1 cellular context compared by ENCODE assay signal in genomic region chr13:113220141-113220598, GRCh38.
TF ChIP-seq lines count a peak whose summit lies in the region.

No MANE protein-coding gene starts in this region.

TF ChIP-seq in HepG2, 621 proteins besides CTCF, POLR2A, EP300 and RAD21 (continued from another document and continues in another):
- TF ChIP-seq ZBTB34 (CRISPR knock-in tag; IDR thresholded peaks at IDR 0.05) (no peak), SMYD3 (CRISPR knock-in tag; IDR thresholded peaks at IDR 0.05) (no peak), ZUFSP (CRISPR knock-in tag; IDR thresholded peaks at IDR 0.05; ENCODE audit: borderline replicate concordance) (no peak), ZNF850 (CRISPR knock-in tag; conservative IDR thresholded peaks at IDR 0.05) (no peak), TOE1 (CRISPR knock-in tag; IDR thresholded peaks at IDR 0.05) (no peak), IRF1 (CRISPR knock-in tag; IDR thresholded peaks at IDR 0.05; ENCODE audit: low read depth) (no peak), USF2 (IDR thresholded peaks at IDR 0.05; ENCODE audit: low read depth, low read length) (peak; percentile 42; the same call in 1 of the 2 replicates), USF2 (CRISPR knock-in tag; IDR thresholded peaks at IDR 0.05; ENCODE audit: borderline replicate concordance) (peak; percentile 67; the same call in 1 of the 2 replicates), MEIS2 (CRISPR knock-in tag; IDR thresholded peaks at IDR 0.05) (0 out of 2 replicates have a peak, but pooled peaks have one; percentile 49), ZZZ3 (CRISPR knock-in tag; IDR thresholded peaks at IDR 0.05; ENCODE audit: borderline replicate concordance) (no peak), ZFP1 (CRISPR knock-in tag; IDR thresholded peaks at IDR 0.05) (peak; percentile 47; the same call in 1 of the 2 replicates), ZNF335 (CRISPR knock-in tag; IDR thresholded peaks at IDR 0.05) (no peak), CREM (IDR thresholded peaks at IDR 0.05) (no peak), CREM (CRISPR knock-in tag; IDR thresholded peaks at IDR 0.05) (no peak), ZNF17 (CRISPR knock-in tag; IDR thresholded peaks at IDR 0.05) (no peak), PCBP1 (IDR thresholded peaks at IDR 0.05; ENCODE audit: borderline replicate concordance, low read depth, low read length) (no peak), NFAT5 (CRISPR knock-in tag; IDR thresholded peaks at IDR 0.05) (no peak), ATF6 (CRISPR knock-in tag; conservative IDR thresholded peaks at IDR 0.05) (no peak), DRAP1 (CRISPR knock-in tag; IDR thresholded peaks at IDR 0.05) (no peak), ZNF609 (CRISPR knock-in tag; IDR thresholded peaks at IDR 0.05; ENCODE audit: borderline replicate concordance) (peak; percentile 86), ZFP90 (CRISPR knock-in tag; IDR thresholded peaks at IDR 0.05; ENCODE audit: borderline replicate concordance) (no peak), ZNF30 (CRISPR knock-in tag; IDR thresholded peaks at IDR 0.05) (no peak), TRAFD1 (CRISPR knock-in tag; IDR thresholded peaks at IDR 0.05; ENCODE audit: borderline replicate concordance) (no peak), ARNT (IDR thresholded peaks at IDR 0.05) (no peak), SP5 (CRISPR knock-in tag; IDR thresholded peaks at IDR 0.05; ENCODE audit: borderline replicate concordance, low read depth) (peak; percentile 16; the same call in 1 of the 2 replicates), JUND (CRISPR knock-in tag; IDR thresholded peaks at IDR 0.05) (no peak), KLF15 (CRISPR knock-in tag; IDR thresholded peaks at IDR 0.05; ENCODE audit: borderline replicate concordance) (no peak), ZXDC (CRISPR knock-in tag; IDR thresholded peaks at IDR 0.05) (no peak), ZNF430 (CRISPR knock-in tag; IDR thresholded peaks at IDR 0.05) (peak; percentile 47; the same call in 1 of the 2 replicates)
